Comparison of ENCODE assay signal across 9 cellular contexts in the genomic region with DNA sequence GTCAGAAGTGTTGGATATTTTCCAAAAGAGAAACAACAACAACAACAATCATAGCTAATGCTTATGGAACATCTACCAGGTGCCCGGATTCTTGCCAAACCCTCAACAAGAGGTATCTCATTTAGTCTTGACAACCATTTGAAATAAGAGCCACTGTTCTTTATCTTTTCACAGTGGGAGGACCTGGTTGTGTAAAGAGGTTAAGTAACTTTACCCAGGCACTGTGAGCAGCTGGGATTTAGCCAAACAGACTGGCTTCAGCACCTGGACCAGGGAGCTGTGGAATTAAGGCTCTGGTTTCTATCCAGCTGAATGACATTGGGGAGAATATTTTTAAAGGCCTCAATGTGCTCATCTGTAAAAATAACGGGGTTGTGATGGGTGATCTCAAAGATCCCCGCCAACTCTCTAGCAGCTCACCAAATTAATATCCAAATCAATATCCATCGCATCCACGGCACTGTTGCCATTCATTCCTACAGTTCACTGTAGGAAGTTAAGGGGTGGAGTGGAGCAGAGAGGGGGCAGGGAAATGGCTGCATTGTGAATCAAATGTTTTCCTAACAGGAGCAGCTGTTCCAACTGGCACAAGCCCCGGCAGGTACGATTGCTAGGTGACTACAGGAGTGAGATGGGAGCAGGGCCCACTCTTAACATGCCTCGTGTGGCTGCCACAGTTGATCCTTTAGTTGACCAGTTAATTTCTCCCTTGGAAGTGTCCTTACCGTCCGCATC.
DNase-seq lines count a peak whose midpoint lies in the region; ATAC-seq, FAIRE-seq and TF ChIP-seq lines count a peak whose summit lies in the region.
"Had no signal": no experiment of that assay in that cellular context is flagged by ENCODE, and none has a peak within 500 bp of the region (broad histone marks: within the 10 kb centered on the region; RNA-seq: fewer than 3 reads in every experiment).

No MANE protein-coding gene starts in this region.

- H3K36me3 ChIP-seq in HUES6 (ENCODE audit: control insufficient read depth, insufficient read depth, low read length), result no peaks in the 10 kb centered on the region
- H3K36me3 ChIP-seq in pancreas, result no peaks in the 10 kb centered on the region
- no peaks in the 10 kb centered on the region for H3K36me3 ChIP-seq in gastroesophageal sphincter
- H3K36me3 ChIP-seq in gastrocnemius medialis, result no peaks in the 10 kb centered on the region

- H3K9me3 ChIP-seq in HUES6 (ENCODE audit: control insufficient read depth, insufficient read depth, low read depth, low read length) (no peaks in the 10 kb centered on the region), pancreas (no peaks in the 10 kb centered on the region), gastroesophageal sphincter (no peaks in the 10 kb centered on the region), gastrocnemius medialis (no peaks in the 10 kb centered on the region)

- H3K4me3 Mint-ChIP-seq in dendritic cell treated with granulocyte-macrophage colony-stimulating factor and Interleukin-4, amounts not matched to agents 40 ng/mL and 50 ng/mL, for 4 days, result peak overlapping the region; percentile 56
- H3K4me3 Mint-ChIP-seq in activated CD4-positive, alpha-beta T cell treated with anti-CD3 and anti-CD28 coated beads, Interleukin-2, amount 10 ng/mL, durations not matched to agents 7 days and 5 days, result no peak overlapping the region

- H3K9me3 Mint-ChIP-seq in dendritic cell treated with granulocyte-macrophage colony-stimulating factor and Interleukin-4, amounts not matched to agents 40 ng/mL and 50 ng/mL, for 4 days, result no peaks in the 10 kb centered on the region
- no peaks in the 10 kb centered on the region for H3K9me3 Mint-ChIP-seq in activated CD4-positive, alpha-beta T cell treated with anti-CD3 and anti-CD28 coated beads, Interleukin-2, amount 10 ng/mL, durations not matched to agents 7 days and 5 days

- H3K27ac ChIP-seq in HUES6 (ENCODE audit: low read depth, low read length) (peak overlapping the region; percentile 74), pancreas (peak overlapping the region in 3 of 4 donors; percentile 17 to 64 (median 56)), gastroesophageal sphincter (peak overlapping the region in 1 of 4 donors; percentile 13), gastrocnemius medialis (no peak overlapping the region)

- intact Hi-C loops in dendritic cell treated with granulocyte-macrophage colony-stimulating factor and Interleukin-4, amounts not matched to agents 40 ng/mL and 50 ng/mL, for 4 days (cut with micrococcal nuclease), result no loop called here
- intact Hi-C loops in pancreas (cut with DNase I) (no loop called here), gastrocnemius medialis (cut with DNase I; ENCODE audit: low total_unique reads) (no loop called here)

- H3K4me1 Mint-ChIP-seq in dendritic cell treated with granulocyte-macrophage colony-stimulating factor and Interleukin-4, amounts not matched to agents 40 ng/mL and 50 ng/mL, for 4 days (ENCODE audit: low read depth), result peaks cover 56% of the 10 kb centered on the region
- H3K4me1 Mint-ChIP-seq in activated CD4-positive, alpha-beta T cell treated with anti-CD3 and anti-CD28 coated beads, Interleukin-2, amount 10 ng/mL, durations not matched to agents 7 days and 5 days, result peaks cover 26% of the 10 kb centered on the region

- H3K4me1 ChIP-seq in HUES6 (ENCODE audit: control insufficient read depth, insufficient read depth, low read length) (peaks cover 47% of the 10 kb centered on the region), pancreas (peaks cover 0 to 20% (median 0%) of the 10 kb centered on the region in 3 donors), gastroesophageal sphincter (peaks cover 0 to 69% (median 0%) of the 10 kb centered on the region in 3 donors), gastrocnemius medialis (no peaks in the 10 kb centered on the region)

- H3K27me3 ChIP-seq in HUES6 (ENCODE audit: control insufficient read depth, insufficient read depth, low read length) (no peaks in the 10 kb centered on the region), pancreas (no peaks in the 10 kb centered on the region), gastroesophageal sphincter (no peaks in the 10 kb centered on the region), gastrocnemius medialis (peaks cover 0 to 3% (median 0%) of the 10 kb centered on the region in 3 donors)

- TF ChIP-seq EP300 in gastroesophageal sphincter (IDR thresholded peaks at IDR 0.05), result no peak

- POLR2A ChIA-PET in activated CD4-positive, alpha-beta T cell treated with anti-CD3 and anti-CD28 coated beads, Interleukin-2, amount 10 ng/mL, durations not matched to agents 7 days and 5 days (lab: Charles Lee), result no interaction called here

- no peak for FAIRE-seq in pancreas (lab: Jason Lieb, UNC)

- no peaks in the 10 kb centered on the region for H3K27me3 Mint-ChIP-seq in dendritic cell treated with granulocyte-macrophage colony-stimulating factor and Interleukin-4, amounts not matched to agents 40 ng/mL and 50 ng/mL, for 4 days
- H3K27me3 Mint-ChIP-seq in activated CD4-positive, alpha-beta T cell treated with anti-CD3 and anti-CD28 coated beads, Interleukin-2, amount 10 ng/mL, durations not matched to agents 7 days and 5 days, result no peaks in the 10 kb centered on the region

- H3K27ac Mint-ChIP-seq in dendritic cell treated with granulocyte-macrophage colony-stimulating factor and Interleukin-4, amounts not matched to agents 40 ng/mL and 50 ng/mL, for 4 days, result peak overlapping the region; percentile 79
- H3K27ac Mint-ChIP-seq in activated CD4-positive, alpha-beta T cell treated with anti-CD3 and anti-CD28 coated beads, Interleukin-2, amount 10 ng/mL, durations not matched to agents 7 days and 5 days, result no peak overlapping the region

- TF ChIP-seq POLR2A in gastroesophageal sphincter (IDR thresholded peaks at IDR 0.05), result no peak
- TF ChIP-seq POLR2A in gastrocnemius medialis (IDR thresholded peaks at IDR 0.05), result no peak

- H3K36me3 Mint-ChIP-seq in dendritic cell treated with granulocyte-macrophage colony-stimulating factor and Interleukin-4, amounts not matched to agents 40 ng/mL and 50 ng/mL, for 4 days (ENCODE audit: low read depth), result peaks cover 7% of the 10 kb centered on the region
- H3K36me3 Mint-ChIP-seq in activated CD4-positive, alpha-beta T cell treated with anti-CD3 and anti-CD28 coated beads, Interleukin-2, amount 10 ng/mL, durations not matched to agents 7 days and 5 days (ENCODE audit: low read depth), result peaks cover under 1% of the 10 kb centered on the region

- TF ChIP-seq CTCF in pancreas (IDR thresholded peaks at IDR 0.05), result no peak
- no peak for TF ChIP-seq CTCF in gastroesophageal sphincter (IDR thresholded peaks at IDR 0.05)
- TF ChIP-seq CTCF in gastrocnemius medialis (IDR thresholded peaks at IDR 0.05 in 4 of 5, conservative IDR thresholded peaks at IDR 0.05 in 1 of 5), result no peak

- CTCF ChIA-PET in activated CD4-positive, alpha-beta T cell treated with anti-CD3 and anti-CD28 coated beads, Interleukin-2, amount 10 ng/mL, durations not matched to agents 7 days and 5 days (lab: Charles Lee), result interaction anchor here (0.6 kb wide), 1 partner anchor 95 kb away, joined by 3 read pairs; no protein-coding TSS in a partner anchor

- ATAC-seq in pancreas, result peak; percentile 83 to 92 (median 88)
- ATAC-seq in gastroesophageal sphincter, result no peak
- ATAC-seq in gastrocnemius medialis, result no peak

- peak overlapping the region; percentile 59 for H3K9ac ChIP-seq in HUES6 (ENCODE audit: low read length)

- peak; percentile 93 for DNase-seq in NCI-H2107 treated with DMSO at 0.1 percent for 48 hours (lab: John Stamatoyannopoulos, UW; ENCODE audit: unreplicated experiment)
- peak in 5 of 6 donors; percentile 55 to 75 (median 64) for DNase-seq in pancreas
- DNase-seq in gastrocnemius medialis, result no peak
- DNase-seq in activated CD4-positive, alpha-beta T cell treated with anti-CD3 and anti-CD28 coated beads, Interleukin-2, amount 10 ng/mL, durations not matched to agents 7 days and 5 days, result no peak
- DNase-seq: stimulated activated CD4-positive, alpha-beta T cell treated with anti-CD3 and anti-CD28 coated beads, Interleukin-2, amount 100 ng/mL, for 24 hours had no signal

- WGBS in pancreas, 2 donors, result 11 to 18% methylated on average over 10 of the region's 10 CpGs
- 38 to 70% methylated on average over 8 to 9 of the region's 10 CpGs for WGBS in gastroesophageal sphincter (ENCODE audit: low coverage in 1 of 2), 2 donors

- in situ Hi-C loops in gastrocnemius medialis (cut with MboI; ENCODE audit: low sequenced_read_pairs in 4 of 4), result no loop called here

- H3K4me3 ChIP-seq in HUES6 (ENCODE audit: low read depth, low read length) (peak overlapping the region; percentile 44), pancreas (no peak overlapping the region), gastroesophageal sphincter (no peak overlapping the region), gastrocnemius medialis (no peak overlapping the region)
- H3K4me3 ChIP-seq: lung had no signal

Comparison
In these comparisons a context has a peak if more than half of its experiments do, and no peak if none do; other contexts are left out.
1. H3K27ac ChIP-seq: peak in HUES6 (single experiment) and pancreas (3 of 4); none in gastrocnemius medialis (0 of 4).
2. DNase-seq: peak in NCI-H2107 treated with DMSO at 0.1 percent for 48 hours (single experiment) and pancreas (5 of 6); none in gastrocnemius medialis (0 of 2) and activated CD4-positive, alpha-beta T cell treated with anti-CD3 and anti-CD28 coated beads, Interleukin-2, amount 10 ng/mL, durations not matched to agents 7 days and 5 days (single experiment).
3. ATAC-seq: peak in pancreas (4 of 4); none in gastroesophageal sphincter (single experiment) and gastrocnemius medialis (0 of 2).